Comparison of ENCODE assay signal across 9 cellular contexts in genomic region chr16:68644715-68645493, GRCh38. TPM values are rescaled to one million over a fixed set of nuclear protein-coding genes. Genes with fewer than 3 reads are reported as not detected.
DNase-seq lines count a peak whose midpoint lies in the region; ATAC-seq, FAIRE-seq and TF ChIP-seq lines count a peak whose summit lies in the region.
"Had no signal": no experiment of that assay in that cellular context is flagged by ENCODE, and none has a peak within 500 bp of the region (broad histone marks: within the 10 kb centered on the region; RNA-seq: fewer than 3 reads in every experiment).

TSS of gene CDH3 (plus strand) at chr16:68645310. CDS start at chr16:68645380, 70 bp downstream.

- peak; percentile 42 for DNase-seq in EH (ENCODE audit: low read depth)
- peak; percentile 88 for DNase-seq in NB4 (ENCODE audit: low read depth)
- peak; percentile 89 for DNase-seq in kidney
- DNase-seq in ascending aorta (ENCODE audit: low spot score in 2 of 2): no peak

- H3K4me1 Mint-ChIP-seq in activated naive CD4-positive, alpha-beta T cell treated with anti-CD3 and anti-CD28 coated beads, Interleukin-2, amount 50 U/mL, for 24 hours: peaks cover 12% of the 10 kb centered on the region
- H3K4me1 Mint-ChIP-seq in stimulated activated naive CD8-positive, alpha-beta T cell treated with anti-CD3 and anti-CD28 coated beads, Interleukin-15, Interleukin-2, amounts not matched to agents 100 ng/mL and 50 ng/mL, for 24 hours (ENCODE audit: low read depth): peaks cover 22% of the 10 kb centered on the region

- H3K9me3 Mint-ChIP-seq in activated naive CD4-positive, alpha-beta T cell treated with anti-CD3 and anti-CD28 coated beads, Interleukin-2, amount 50 U/mL, for 24 hours: no peaks in the 10 kb centered on the region
- no peaks in the 10 kb centered on the region for H3K9me3 Mint-ChIP-seq in stimulated activated naive CD8-positive, alpha-beta T cell treated with anti-CD3 and anti-CD28 coated beads, Interleukin-15, Interleukin-2, amounts not matched to agents 100 ng/mL and 50 ng/mL, for 24 hours

- TF ChIP-seq CTCF in NB4 (IDR thresholded peaks at IDR 0.05; ENCODE audit: low read depth, low read length): no peak
- no peak for TF ChIP-seq CTCF in kidney (IDR thresholded peaks at IDR 0.05; ENCODE audit: borderline replicate concordance, extremely low read depth, insufficient read depth)
- TF ChIP-seq CTCF in gastroesophageal sphincter (IDR thresholded peaks at IDR 0.05): no peak
- no peak for TF ChIP-seq CTCF in ascending aorta (IDR thresholded peaks at IDR 0.05)

- H3K27me3 ChIP-seq in gastroesophageal sphincter (peaks cover 86% of the 10 kb centered on the region), ascending aorta (peaks cover 10% of the 10 kb centered on the region)

- H3K36me3 ChIP-seq in kidney (ENCODE audit: control insufficient read depth in 1 of 2, insufficient read depth in 2 of 2, low read length in 2 of 2): no peaks in the 10 kb centered on the region
- H3K36me3 ChIP-seq in gastroesophageal sphincter: no peaks in the 10 kb centered on the region
- no peaks in the 10 kb centered on the region for H3K36me3 ChIP-seq in ascending aorta
- H3K36me3 ChIP-seq: neutrophil had no signal

- H3K27ac Mint-ChIP-seq in activated naive CD4-positive, alpha-beta T cell treated with anti-CD3 and anti-CD28 coated beads, Interleukin-2, amount 50 U/mL, for 24 hours: no peak within 1 kb of the TSS
- no peak within 1 kb of the TSS for H3K27ac Mint-ChIP-seq in stimulated activated naive CD8-positive, alpha-beta T cell treated with anti-CD3 and anti-CD28 coated beads, Interleukin-15, Interleukin-2, amounts not matched to agents 100 ng/mL and 50 ng/mL, for 24 hours

- no peak within 1 kb of the TSS for H3K4me3 ChIP-seq in NB4 (ENCODE audit: low read depth, low read length)
- H3K4me3 ChIP-seq in kidney (ENCODE audit: low read length in 2 of 2): peak within 1 kb of the TSS; percentile 37 to 49
- peak within 1 kb of the TSS in 1 of 2 donors; percentile 23 for H3K4me3 ChIP-seq in gastroesophageal sphincter
- peak within 1 kb of the TSS in 1 of 2 donors; percentile 16 for H3K4me3 ChIP-seq in ascending aorta

- H3K27ac ChIP-seq in kidney (ENCODE audit: low read depth in 2 of 2, low read length in 2 of 2) (no peak within 1 kb of the TSS), gastroesophageal sphincter (no peak within 1 kb of the TSS), ascending aorta (no peak within 1 kb of the TSS)
- H3K27ac ChIP-seq: neutrophil had no signal

- intact Hi-C loops in kidney (cut with DNase I) (no loop called here), ascending aorta (cut with DNase I) (no loop called here)

- 2 to 10% methylated on average over 21 to 22 of the region's 53 CpGs for WGBS in gastroesophageal sphincter (ENCODE audit: low coverage in 1 of 2), 2 donors

- H3K4me1 ChIP-seq in kidney (ENCODE audit: control insufficient read depth in 1 of 2, insufficient read depth in 1 of 2, low read depth in 1 of 2, low read length in 2 of 2): peaks cover 4 to 8% of the 10 kb centered on the region in 2 donors
- H3K4me1 ChIP-seq in gastroesophageal sphincter: peaks cover 0 to 28% (median 12%) of the 10 kb centered on the region in 3 donors
- H3K4me1 ChIP-seq in ascending aorta: peaks cover 0 to 4% of the 10 kb centered on the region in 2 donors

- no peak for ATAC-seq in gastroesophageal sphincter
- ATAC-seq in GM18870 (IDR thresholded peaks at IDR 0.05; ENCODE audit: unreplicated experiment): no peak

- H3K9ac ChIP-seq in kidney (ENCODE audit: low read length in 2 of 2): no peak within 1 kb of the TSS

- H3K9me3 ChIP-seq in kidney (ENCODE audit: control insufficient read depth in 1 of 2, low read length in 2 of 2) (no peaks in the 10 kb centered on the region), gastroesophageal sphincter (no peaks in the 10 kb centered on the region), ascending aorta (no peaks in the 10 kb centered on the region)
- H3K9me3 ChIP-seq: neutrophil had no signal

- TF ChIP-seq POLR2A in NB4 (IDR thresholded peaks at IDR 0.05; ENCODE audit: extremely low read depth, insufficient read length): no peak
- no peak for TF ChIP-seq POLR2A in gastroesophageal sphincter (IDR thresholded peaks at IDR 0.05)

- no peak for FAIRE-seq in kidney (lab: Jason Lieb, UNC)

- H3K4me3 Mint-ChIP-seq in activated naive CD4-positive, alpha-beta T cell treated with anti-CD3 and anti-CD28 coated beads, Interleukin-2, amount 50 U/mL, for 24 hours: peak within 1 kb of the TSS; percentile 57
- H3K4me3 Mint-ChIP-seq in stimulated activated naive CD8-positive, alpha-beta T cell treated with anti-CD3 and anti-CD28 coated beads, Interleukin-15, Interleukin-2, amounts not matched to agents 100 ng/mL and 50 ng/mL, for 24 hours: peak within 1 kb of the TSS; percentile 37

- no peak for TF ChIP-seq EP300 in gastroesophageal sphincter (IDR thresholded peaks at IDR 0.05)

- H3K36me3 Mint-ChIP-seq in activated naive CD4-positive, alpha-beta T cell treated with anti-CD3 and anti-CD28 coated beads, Interleukin-2, amount 50 U/mL, for 24 hours: peaks cover 2% of the 10 kb centered on the region
- no peaks in the 10 kb centered on the region for H3K36me3 Mint-ChIP-seq in stimulated activated naive CD8-positive, alpha-beta T cell treated with anti-CD3 and anti-CD28 coated beads, Interleukin-15, Interleukin-2, amounts not matched to agents 100 ng/mL and 50 ng/mL, for 24 hours (ENCODE audit: low read depth)

- H3K27me3 Mint-ChIP-seq in activated naive CD4-positive, alpha-beta T cell treated with anti-CD3 and anti-CD28 coated beads, Interleukin-2, amount 50 U/mL, for 24 hours: peaks cover 36% of the 10 kb centered on the region
- H3K27me3 Mint-ChIP-seq in stimulated activated naive CD8-positive, alpha-beta T cell treated with anti-CD3 and anti-CD28 coated beads, Interleukin-15, Interleukin-2, amounts not matched to agents 100 ng/mL and 50 ng/mL, for 24 hours: peaks cover 70% of the 10 kb centered on the region

RNA-seq across cellular contexts. Expression of gene CDH3, which starts in this region (rescaled TPM):
- total RNA-seq in kidney (61.3 TPM), gastroesophageal sphincter (10 to 100 TPM in 1 of 4 donors, 1 to 10 TPM in 2, under 1 TPM in 1; 0.12 to 10.3 (median 4.6) TPM), ascending aorta (not detected)
- 9.8 TPM for polyA plus RNA-seq in kidney (ENCODE audit: insufficient read depth, low read depth, low replicate concordance)

Comparison
In these comparisons a context has a peak if more than half of its experiments do, and no peak if none do; other contexts are left out.
1. DNase-seq: peak in EH (single experiment), NB4 (single experiment) and kidney (single experiment); none in ascending aorta (0 of 2).